Comparison of ENCODE assay signal across 1 cellular context in the genomic region with DNA sequence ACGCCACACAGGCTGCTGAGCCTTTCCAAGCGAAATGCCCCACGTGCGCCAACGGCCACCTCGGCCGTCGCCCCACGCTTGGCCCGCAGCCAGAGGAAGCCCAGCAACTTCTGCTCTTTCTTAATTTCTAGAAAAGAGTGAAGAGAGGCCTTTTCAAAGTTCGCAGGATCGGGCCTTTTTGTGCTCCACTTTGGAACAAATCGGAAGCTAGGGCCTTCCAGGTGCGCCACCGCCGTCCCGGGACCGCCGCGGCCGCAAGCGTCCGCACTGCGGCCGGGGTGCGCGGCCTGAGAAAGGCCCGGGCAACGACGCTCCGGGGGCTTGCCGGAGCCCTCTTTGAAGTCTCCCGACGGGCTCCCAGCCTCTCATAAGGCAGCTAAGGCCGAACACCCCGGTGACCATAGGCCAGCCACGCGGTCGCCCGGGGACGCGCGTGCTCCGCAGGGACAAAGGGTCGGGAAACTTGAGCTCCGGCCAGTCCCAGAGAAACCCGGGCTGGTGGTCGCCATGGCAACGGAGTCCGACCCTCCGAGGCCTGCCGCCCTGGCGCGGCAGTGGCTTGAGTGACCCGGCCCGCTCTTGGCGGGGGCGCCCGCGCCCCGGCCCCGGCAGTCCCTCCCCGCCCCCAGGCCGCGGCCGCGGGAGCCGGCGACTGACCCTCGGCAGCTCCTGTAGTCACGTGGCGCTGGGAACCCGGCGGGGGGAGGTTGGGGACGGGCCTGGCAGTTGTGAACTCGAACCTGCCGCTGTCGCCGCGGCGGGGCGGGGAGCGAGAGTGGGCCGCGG.
A peak's percentile ranks its signal among the peaks of the same experiment; 100 is the strongest.
TF ChIP-seq lines count a peak whose summit lies in the region.

A gene (plus strand): TSS at position 725 of the 786 bp plus-strand sequence. CDS start 890 bp downstream, outside the sequence.

TF ChIP-seq in HepG2, 621 proteins besides CTCF, POLR2A, EP300 and RAD21 (continued from another document and continues in another):
- TF ChIP-seq, protein P1, sequence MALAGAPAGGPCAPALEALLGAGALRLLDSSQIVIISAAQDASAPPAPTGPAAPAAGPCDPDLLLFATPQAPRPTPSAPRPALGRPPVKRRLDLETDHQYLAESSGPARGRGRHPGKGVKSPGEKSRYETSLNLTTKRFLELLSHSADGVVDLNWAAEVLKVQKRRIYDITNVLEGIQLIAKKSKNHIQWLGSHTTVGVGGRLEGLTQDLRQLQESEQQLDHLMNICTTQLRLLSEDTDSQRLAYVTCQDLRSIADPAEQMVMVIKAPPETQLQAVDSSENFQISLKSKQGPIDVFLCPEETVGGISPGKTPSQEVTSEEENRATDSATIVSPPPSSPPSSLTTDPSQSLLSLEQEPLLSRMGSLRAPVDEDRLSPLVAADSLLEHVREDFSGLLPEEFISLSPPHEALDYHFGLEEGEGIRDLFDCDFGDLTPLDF (CRISPR knock-in tag; IDR thresholded peaks at IDR 0.05) = peak; percentile 72; the same call in 1 of the 2 replicates
- TF ChIP-seq GTF3A (CRISPR knock-in tag; conservative IDR thresholded peaks at IDR 0.05) = 0 out of 2 replicates have a peak, but pooled peaks have one; percentile 35
- no peak; the same call in 1 of the 2 replicates for TF ChIP-seq SIX4 (CRISPR knock-in tag; IDR thresholded peaks at IDR 0.05)
- TF ChIP-seq ZNF839 (CRISPR knock-in tag; IDR thresholded peaks at IDR 0.05; ENCODE audit: borderline replicate concordance) = peak; percentile 63; the same call in 1 of the 2 replicates
- peak; percentile 51 for TF ChIP-seq CBFB (CRISPR knock-in tag; IDR thresholded peaks at IDR 0.05)
- TF ChIP-seq CBX2 (IDR thresholded peaks at IDR 0.05; ENCODE audit: low read depth, low read length) = no peak
- 0 out of 2 replicates have a peak, but pooled peaks have one; percentile 37 for TF ChIP-seq CBX2 (CRISPR knock-in tag; IDR thresholded peaks at IDR 0.05; ENCODE audit: low read depth)
- TF ChIP-seq, protein P2, sequence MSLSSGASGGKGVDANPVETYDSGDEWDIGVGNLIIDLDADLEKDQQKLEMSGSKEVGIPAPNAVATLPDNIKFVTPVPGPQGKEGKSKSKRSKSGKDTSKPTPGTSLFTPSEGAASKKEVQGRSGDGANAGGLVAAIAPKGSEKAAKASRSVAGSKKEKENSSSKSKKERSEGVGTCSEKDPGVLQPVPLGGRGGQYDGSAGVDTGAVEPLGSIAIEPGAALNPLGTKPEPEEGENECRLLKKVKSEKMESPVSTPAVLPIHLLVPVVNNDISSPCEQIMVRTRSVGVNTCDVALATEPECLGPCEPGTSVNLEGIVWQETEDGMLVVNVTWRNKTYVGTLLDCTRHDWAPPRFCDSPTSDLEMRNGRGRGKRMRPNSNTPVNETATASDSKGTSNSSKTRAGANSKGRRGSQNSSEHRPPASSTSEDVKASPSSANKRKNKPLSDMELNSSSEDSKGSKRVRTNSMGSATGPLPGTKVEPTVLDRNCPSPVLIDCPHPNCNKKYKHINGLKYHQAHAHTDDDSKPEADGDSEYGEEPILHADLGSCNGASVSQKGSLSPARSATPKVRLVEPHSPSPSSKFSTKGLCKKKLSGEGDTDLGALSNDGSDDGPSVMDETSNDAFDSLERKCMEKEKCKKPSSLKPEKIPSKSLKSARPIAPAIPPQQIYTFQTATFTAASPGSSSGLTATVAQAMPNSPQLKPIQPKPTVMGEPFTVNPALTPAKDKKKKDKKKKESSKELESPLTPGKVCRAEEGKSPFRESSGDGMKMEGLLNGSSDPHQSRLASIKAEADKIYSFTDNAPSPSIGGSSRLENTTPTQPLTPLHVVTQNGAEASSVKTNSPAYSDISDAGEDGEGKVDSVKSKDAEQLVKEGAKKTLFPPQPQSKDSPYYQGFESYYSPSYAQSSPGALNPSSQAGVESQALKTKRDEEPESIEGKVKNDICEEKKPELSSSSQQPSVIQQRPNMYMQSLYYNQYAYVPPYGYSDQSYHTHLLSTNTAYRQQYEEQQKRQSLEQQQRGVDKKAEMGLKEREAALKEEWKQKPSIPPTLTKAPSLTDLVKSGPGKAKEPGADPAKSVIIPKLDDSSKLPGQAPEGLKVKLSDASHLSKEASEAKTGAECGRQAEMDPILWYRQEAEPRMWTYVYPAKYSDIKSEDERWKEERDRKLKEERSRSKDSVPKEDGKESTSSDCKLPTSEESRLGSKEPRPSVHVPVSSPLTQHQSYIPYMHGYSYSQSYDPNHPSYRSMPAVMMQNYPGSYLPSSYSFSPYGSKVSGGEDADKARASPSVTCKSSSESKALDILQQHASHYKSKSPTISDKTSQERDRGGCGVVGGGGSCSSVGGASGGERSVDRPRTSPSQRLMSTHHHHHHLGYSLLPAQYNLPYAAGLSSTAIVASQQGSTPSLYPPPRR (CRISPR knock-in tag; IDR thresholded peaks at IDR 0.05; ENCODE audit: borderline replicate concordance) = peak; percentile 51; the same call in 1 of the 2 replicates
- TF ChIP-seq KLF12 (CRISPR knock-in tag; IDR thresholded peaks at IDR 0.05; ENCODE audit: borderline replicate concordance) = peak; percentile 75
- TF ChIP-seq EZH2 (conservative IDR thresholded peaks at IDR 0.05; ENCODE audit: low read depth, low read length) = no peak
- TF ChIP-seq, protein P3, sequence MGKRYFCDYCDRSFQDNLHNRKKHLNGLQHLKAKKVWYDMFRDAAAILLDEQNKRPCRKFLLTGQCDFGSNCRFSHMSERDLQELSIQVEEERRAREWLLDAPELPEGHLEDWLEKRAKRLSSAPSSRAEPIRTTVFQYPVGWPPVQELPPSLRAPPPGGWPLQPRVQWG (CRISPR knock-in tag; IDR thresholded peaks at IDR 0.05; ENCODE audit: borderline replicate concordance, low read depth) = no peak
- TF ChIP-seq, protein P4, sequence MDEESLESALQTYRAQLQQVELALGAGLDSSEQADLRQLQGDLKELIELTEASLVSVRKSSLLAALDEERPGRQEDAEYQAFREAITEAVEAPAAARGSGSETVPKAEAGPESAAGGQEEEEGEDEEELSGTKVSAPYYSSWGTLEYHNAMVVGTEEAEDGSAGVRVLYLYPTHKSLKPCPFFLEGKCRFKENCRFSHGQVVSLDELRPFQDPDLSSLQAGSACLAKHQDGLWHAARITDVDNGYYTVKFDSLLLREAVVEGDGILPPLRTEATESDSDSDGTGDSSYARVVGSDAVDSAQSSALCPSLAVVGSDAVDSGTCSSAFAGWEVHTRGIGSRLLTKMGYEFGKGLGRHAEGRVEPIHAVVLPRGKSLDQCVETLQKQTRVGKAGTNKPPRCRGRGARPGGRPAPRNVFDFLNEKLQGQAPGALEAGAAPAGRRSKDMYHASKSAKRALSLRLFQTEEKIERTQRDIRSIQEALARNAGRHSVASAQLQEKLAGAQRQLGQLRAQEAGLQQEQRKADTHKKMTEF (CRISPR knock-in tag; IDR thresholded peaks at IDR 0.05) = peak; percentile 63
- TF ChIP-seq ZNF572 (CRISPR knock-in tag; IDR thresholded peaks at IDR 0.05) = no peak; the same call in 1 of the 2 replicates
- peak; percentile 4 for TF ChIP-seq MED8 (CRISPR knock-in tag; IDR thresholded peaks at IDR 0.05; ENCODE audit: insufficient replicate concordance)
- TF ChIP-seq YY1 (IDR thresholded peaks at IDR 0.05; ENCODE audit: insufficient read depth, insufficient replicate concordance, low read depth, low read length) = peak; percentile 53
- 0 out of 2 replicates have a peak, but pooled peaks have one; percentile 31 for TF ChIP-seq ZNF737 (CRISPR knock-in tag; IDR thresholded peaks at IDR 0.05; ENCODE audit: borderline replicate concordance)
- no peak for TF ChIP-seq FOXK2 (IDR thresholded peaks at IDR 0.05)
- no peak; the same call in 1 of the 2 replicates for TF ChIP-seq REXO4 (CRISPR knock-in tag; IDR thresholded peaks at IDR 0.05; ENCODE audit: borderline replicate concordance)
- no peak for TF ChIP-seq PCBP2 (optimal IDR thresholded peaks at IDR 0.05; ENCODE audit: low read depth, low read length, poor library complexity, severe bottlenecking)
- no peak for TF ChIP-seq TCF12 (IDR thresholded peaks at IDR 0.05)
- TF ChIP-seq TCF12 (CRISPR knock-in tag; IDR thresholded peaks at IDR 0.05) = no peak
- no peak for TF ChIP-seq SIN3B (IDR thresholded peaks at IDR 0.05; ENCODE audit: low read length)
- TF ChIP-seq MAFF (IDR thresholded peaks at IDR 0.05; ENCODE audit: low read depth, low read length) = no peak
- no peak; the same call in 1 of the 2 replicates for TF ChIP-seq IRX3 (CRISPR knock-in tag; IDR thresholded peaks at IDR 0.05; ENCODE audit: borderline replicate concordance, low read depth)
- TF ChIP-seq HOXD1 (CRISPR knock-in tag; IDR thresholded peaks at IDR 0.05) = no peak
- TF ChIP-seq WIZ (CRISPR knock-in tag; IDR thresholded peaks at IDR 0.05) = no peak
- TF ChIP-seq ZNF775 (CRISPR knock-in tag; IDR thresholded peaks at IDR 0.05; ENCODE audit: borderline replicate concordance) = no peak
- TF ChIP-seq, protein P5, sequence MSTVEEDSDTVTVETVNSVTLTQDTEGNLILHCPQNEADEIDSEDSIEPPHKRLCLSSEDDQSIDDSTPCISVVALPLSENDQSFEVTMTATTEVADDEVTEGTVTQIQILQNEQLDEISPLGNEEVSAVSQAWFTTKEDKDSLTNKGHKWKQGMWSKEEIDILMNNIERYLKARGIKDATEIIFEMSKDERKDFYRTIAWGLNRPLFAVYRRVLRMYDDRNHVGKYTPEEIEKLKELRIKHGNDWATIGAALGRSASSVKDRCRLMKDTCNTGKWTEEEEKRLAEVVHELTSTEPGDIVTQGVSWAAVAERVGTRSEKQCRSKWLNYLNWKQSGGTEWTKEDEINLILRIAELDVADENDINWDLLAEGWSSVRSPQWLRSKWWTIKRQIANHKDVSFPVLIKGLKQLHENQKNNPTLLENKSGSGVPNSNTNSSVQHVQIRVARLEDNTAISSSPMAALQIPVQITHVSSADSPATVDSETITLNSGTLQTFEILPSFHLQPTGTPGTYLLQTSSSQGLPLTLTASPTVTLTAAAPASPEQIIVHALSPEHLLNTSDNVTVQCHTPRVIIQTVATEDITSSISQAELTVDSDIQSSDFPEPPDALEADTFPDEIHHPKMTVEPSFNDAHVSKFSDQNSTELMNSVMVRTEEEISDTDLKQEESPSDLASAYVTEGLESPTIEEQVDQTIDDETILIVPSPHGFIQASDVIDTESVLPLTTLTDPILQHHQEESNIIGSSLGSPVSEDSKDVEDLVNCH (CRISPR knock-in tag; IDR thresholded peaks at IDR 0.05) = no peak
- TF ChIP-seq ZNF776 (CRISPR knock-in tag; IDR thresholded peaks at IDR 0.05) = peak; percentile 61; the same call in 1 of the 2 replicates
- TF ChIP-seq ATM (IDR thresholded peaks at IDR 0.05; ENCODE audit: borderline replicate concordance) = no peak
- TF ChIP-seq PAF1 (CRISPR knock-in tag; IDR thresholded peaks at IDR 0.05) = no peak
- TF ChIP-seq ZNF772 (CRISPR knock-in tag; IDR thresholded peaks at IDR 0.05) = peak; percentile 91
- TF ChIP-seq MXI1 (IDR thresholded peaks at IDR 0.05; ENCODE audit: borderline replicate concordance, low read depth, low read length) = peak; percentile 48; the same call in 2 of the 3 replicates
- TF ChIP-seq PAX8 (CRISPR knock-in tag; IDR thresholded peaks at IDR 0.05; ENCODE audit: borderline replicate concordance) = peak; percentile 45; the same call in 1 of the 2 replicates
- no peak for TF ChIP-seq SOX5 (CRISPR knock-in tag; IDR thresholded peaks at IDR 0.05; ENCODE audit: borderline replicate concordance)
- TF ChIP-seq ZNF441 (CRISPR knock-in tag; IDR thresholded peaks at IDR 0.05; ENCODE audit: borderline replicate concordance) = peak; percentile 20; the same call in 1 of the 2 replicates
- TF ChIP-seq, protein P6, sequence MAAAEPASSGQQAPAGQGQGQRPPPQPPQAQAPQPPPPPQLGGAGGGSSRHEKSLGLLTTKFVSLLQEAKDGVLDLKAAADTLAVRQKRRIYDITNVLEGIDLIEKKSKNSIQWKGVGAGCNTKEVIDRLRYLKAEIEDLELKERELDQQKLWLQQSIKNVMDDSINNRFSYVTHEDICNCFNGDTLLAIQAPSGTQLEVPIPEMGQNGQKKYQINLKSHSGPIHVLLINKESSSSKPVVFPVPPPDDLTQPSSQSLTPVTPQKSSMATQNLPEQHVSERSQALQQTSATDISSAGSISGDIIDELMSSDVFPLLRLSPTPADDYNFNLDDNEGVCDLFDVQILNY (CRISPR knock-in tag; conservative IDR thresholded peaks at IDR 0.05) = peak; percentile 50; the same call in 1 of the 2 replicates
- no peak for TF ChIP-seq ZNF3 (CRISPR knock-in tag; IDR thresholded peaks at IDR 0.05)
- TF ChIP-seq ZNF138 (CRISPR knock-in tag; IDR thresholded peaks at IDR 0.05; ENCODE audit: low read depth) = no peak; the same call in 1 of the 2 replicates
- TF ChIP-seq ZC3H13 (CRISPR knock-in tag; IDR thresholded peaks at IDR 0.05) = peak; percentile 92
- TF ChIP-seq ZNF207 (IDR thresholded peaks at IDR 0.05; ENCODE audit: borderline replicate concordance) = no peak
- TF ChIP-seq, protein P7, sequence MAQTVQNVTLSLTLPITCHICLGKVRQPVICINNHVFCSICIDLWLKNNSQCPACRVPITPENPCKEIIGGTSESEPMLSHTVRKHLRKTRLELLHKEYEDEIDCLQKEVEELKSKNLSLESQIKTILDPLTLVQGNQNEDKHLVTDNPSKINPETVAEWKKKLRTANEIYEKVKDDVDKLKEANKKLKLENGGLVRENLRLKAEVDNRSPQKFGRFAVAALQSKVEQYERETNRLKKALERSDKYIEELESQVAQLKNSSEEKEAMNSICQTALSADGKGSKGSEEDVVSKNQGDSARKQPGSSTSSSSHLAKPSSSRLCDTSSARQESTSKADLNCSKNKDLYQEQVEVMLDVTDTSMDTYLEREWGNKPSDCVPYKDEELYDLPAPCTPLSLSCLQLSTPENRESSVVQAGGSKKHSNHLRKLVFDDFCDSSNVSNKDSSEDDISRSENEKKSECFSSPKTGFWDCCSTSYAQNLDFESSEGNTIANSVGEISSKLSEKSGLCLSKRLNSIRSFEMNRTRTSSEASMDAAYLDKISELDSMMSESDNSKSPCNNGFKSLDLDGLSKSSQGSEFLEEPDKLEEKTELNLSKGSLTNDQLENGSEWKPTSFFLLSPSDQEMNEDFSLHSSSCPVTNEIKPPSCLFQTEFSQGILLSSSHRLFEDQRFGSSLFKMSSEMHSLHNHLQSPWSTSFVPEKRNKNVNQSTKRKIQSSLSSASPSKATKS (CRISPR knock-in tag; IDR thresholded peaks at IDR 0.05) = no peak; the same call in 1 of the 2 replicates
- peak; percentile 17 for TF ChIP-seq JARID2 (CRISPR knock-in tag; IDR thresholded peaks at IDR 0.05; ENCODE audit: insufficient replicate concordance)
- no peak for TF ChIP-seq ZNF781 (CRISPR knock-in tag; IDR thresholded peaks at IDR 0.05; ENCODE audit: borderline replicate concordance, not compliant biosample characterization)
- TF ChIP-seq, protein P8, sequence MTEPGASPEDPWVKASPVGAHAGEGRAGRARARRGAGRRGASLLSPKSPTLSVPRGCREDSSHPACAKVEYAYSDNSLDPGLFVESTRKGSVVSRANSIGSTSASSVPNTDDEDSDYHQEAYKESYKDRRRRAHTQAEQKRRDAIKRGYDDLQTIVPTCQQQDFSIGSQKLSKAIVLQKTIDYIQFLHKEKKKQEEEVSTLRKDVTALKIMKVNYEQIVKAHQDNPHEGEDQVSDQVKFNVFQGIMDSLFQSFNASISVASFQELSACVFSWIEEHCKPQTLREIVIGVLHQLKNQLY (CRISPR knock-in tag; IDR thresholded peaks at IDR 0.05) = peak; percentile 62; the same call in 1 of the 2 replicates
